8 cellular contexts compared by ENCODE assay signal in the genomic region with DNA sequence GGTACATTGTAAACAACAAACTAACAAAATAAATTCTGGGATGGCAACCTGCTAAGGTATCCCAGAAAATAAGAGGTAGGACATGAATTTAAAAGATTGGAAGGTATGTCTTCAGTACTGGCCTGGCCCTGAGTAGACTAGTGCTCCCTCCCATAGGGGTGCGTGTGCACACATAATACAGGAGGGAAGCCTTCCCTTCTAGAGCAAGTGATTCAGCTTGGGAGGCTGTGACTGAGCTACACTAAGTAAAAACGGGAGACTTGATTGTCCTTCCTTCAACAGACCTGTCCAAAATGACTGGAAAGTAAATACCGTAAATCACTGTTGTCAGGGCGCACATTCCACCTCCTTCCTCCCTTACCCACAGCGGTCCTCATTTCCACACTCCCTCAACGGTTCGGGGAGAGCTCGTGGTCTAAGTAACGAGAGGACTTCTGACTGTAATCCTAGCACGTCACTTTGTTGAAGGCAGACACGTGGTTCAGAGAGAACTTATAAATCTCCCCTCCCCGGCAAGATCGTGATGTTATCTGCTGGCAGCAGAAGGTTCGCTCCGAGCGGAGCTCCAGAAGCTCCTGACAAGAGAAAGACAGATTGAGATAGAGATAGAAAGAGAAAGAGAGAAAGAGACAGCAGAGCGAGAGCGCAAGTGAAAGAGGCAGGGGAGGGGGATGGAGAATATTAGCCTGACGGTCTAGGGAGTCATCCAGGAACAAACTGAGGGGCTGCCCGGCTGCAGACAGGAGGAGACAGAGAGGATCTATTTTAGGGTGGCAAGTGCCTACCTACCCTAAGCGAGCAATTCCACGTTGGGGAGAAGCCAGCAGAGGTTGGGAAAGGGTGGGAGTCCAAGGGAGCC. TPM values are rescaled to one million over a fixed set of nuclear protein-coding genes. Genes with fewer than 3 reads are reported as not detected.
DNase-seq lines count a peak whose midpoint lies in the region; ATAC-seq, FAIRE-seq and TF ChIP-seq lines count a peak whose summit lies in the region.

Gene TGFB2 (plus strand): TSS at position 523 of the 859 bp plus-strand sequence. CDS start 1,366 bp downstream, outside the sequence.

- H3K27ac Mint-ChIP-seq in stimulated activated naive B cell treated with anti-CD40 and anti-IgM and Interleukin-4, amounts not matched to agents 10 μg/mL and 1 μg/mL and 100 μg/mL, for 72 hours, result peak within 1 kb of the TSS; percentile 42

- TF ChIP-seq CTCF in coronary artery (IDR thresholded peaks at IDR 0.05), result no peak

- ATAC-seq in GM19438 (IDR thresholded peaks at IDR 0.05; ENCODE audit: low read depth, unreplicated experiment) (peak; percentile 52), HG03442 (IDR thresholded peaks at IDR 0.05; ENCODE audit: unreplicated experiment) (peak; percentile 35)
- peak; percentile 57 to 58 for ATAC-seq in stimulated activated naive B cell treated with anti-CD40 and anti-IgM and Interleukin-4, amounts not matched to agents 10 μg/mL and 1 μg/mL and 100 μg/mL, for 72 hours (replicated peaks)

- H3K9me3 Mint-ChIP-seq in stimulated activated naive B cell treated with anti-CD40 and anti-IgM and Interleukin-4, amounts not matched to agents 10 μg/mL and 1 μg/mL and 100 μg/mL, for 72 hours, result no peaks in the 10 kb centered on the region

- DNase-seq in Caki2 (ENCODE audit: low read depth) (peak; percentile 97), RCC 7860 (ENCODE audit: low spot score) (peak; percentile 97), coronary artery (ENCODE audit: low spot score) (peak; percentile 84), RKO (ENCODE audit: low spot score) (no peak)
- DNase-seq in stimulated activated naive B cell treated with anti-CD40 and anti-IgM and Interleukin-4, amounts not matched to agents 10 μg/mL and 1 μg/mL and 100 μg/mL, for 72 hours, result peak; percentile 15

- H3K4me3 ChIP-seq in coronary artery, result peak within 1 kb of the TSS; percentile 71

- peaks cover 22 to 36% of the 10 kb centered on the region in 2 donors for H3K4me1 Mint-ChIP-seq in stimulated activated naive B cell treated with anti-CD40 and anti-IgM and Interleukin-4, amounts not matched to agents 10 μg/mL and 1 μg/mL and 100 μg/mL, for 72 hours

- no peaks in the 10 kb centered on the region for H3K27me3 ChIP-seq in layer of hippocampus (ENCODE audit: control insufficient read depth, insufficient read depth, low read length)

- H3K27ac ChIP-seq in coronary artery (peak within 1 kb of the TSS; percentile 81 to 95), layer of hippocampus (ENCODE audit: low read depth, low read length) (peak within 1 kb of the TSS; percentile 72)

- H3K36me3 Mint-ChIP-seq in stimulated activated naive B cell treated with anti-CD40 and anti-IgM and Interleukin-4, amounts not matched to agents 10 μg/mL and 1 μg/mL and 100 μg/mL, for 72 hours, result peaks cover 8 to 13% of the 10 kb centered on the region in 2 donors

- in situ Hi-C loops in Caki2 (cut with HindIII; ENCODE audit: low pct_unique_long_range_greater_than_20kb, low sequenced_read_pairs), result no loop called here

- no peaks in the 10 kb centered on the region for H3K27me3 Mint-ChIP-seq in stimulated activated naive B cell treated with anti-CD40 and anti-IgM and Interleukin-4, amounts not matched to agents 10 μg/mL and 1 μg/mL and 100 μg/mL, for 72 hours

- no peak within 1 kb of the TSS for H3K4me3 Mint-ChIP-seq in stimulated activated naive B cell treated with anti-CD40 and anti-IgM and Interleukin-4, amounts not matched to agents 10 μg/mL and 1 μg/mL and 100 μg/mL, for 72 hours

- FAIRE-seq in RCC 7860 (lab: Jason Lieb, UNC), result peak; percentile 81

RNA-seq across cellular contexts. Expression of gene TGFB2, which starts in this region (rescaled TPM):
- total RNA-seq in Caki2 (2014; rRNA removed; shearing (Covaris generic); ENCODE audit: low replicate concordance), result 17.2 and 21.8 TPM in 2 replicates
